In genomic region chr5:78360674-78361225, GRCh38 we compare ENCODE assay signal across 8 cellular contexts. TPM values are rescaled to one million over a fixed set of nuclear protein-coding genes. Genes with fewer than 3 reads are reported as not detected.
DNase-seq lines count a peak whose midpoint lies in the region; ATAC-seq and TF ChIP-seq lines count a peak whose summit lies in the region.

No MANE protein-coding gene starts in this region.

- DNase-seq in NCI-H774 (lab: John Stamatoyannopoulos, UW) (peak; percentile 45), germinal center (ENCODE audit: low spot score) (peak; percentile 77), ovary (peak; percentile 35 to 68 (median 63)), transverse colon (peak; percentile 66), pons (ENCODE audit: low spot score) (no peak)
- peak; percentile 89 for DNase-seq in activated effector memory CD4-positive, alpha-beta T cell treated with anti-CD3 and anti-CD28 coated beads, Interleukin-2, amount 50 U/mL, for 16 hours

- intact Hi-C loops in ovary (cut with DNase I) (loop anchor here in 3 of 4 donors (5.0 kb wide), 2 partner anchors 63 to 68 kb away; partner anchors contain the start of gene AP3B1 (in 2 of the 3)), transverse colon (cut with DNase I; ENCODE audit: low total_unique reads) (loop anchor here (2.0 kb wide), 1 partner anchor 66 kb away; the partner anchor contains the start of gene AP3B1)

- peak overlapping the region; percentile 70 to 78 for H3K27ac ChIP-seq in ovary
- peak overlapping the region; percentile 89 to 98 (median 92) for H3K27ac ChIP-seq in transverse colon

- H3K4me3 ChIP-seq in ovary (peak overlapping the region; percentile 99), transverse colon (peak overlapping the region; percentile 84 to 96 (median 88))

- no peaks in the 10 kb centered on the region for H3K36me3 ChIP-seq in ovary
- no peaks in the 10 kb centered on the region for H3K36me3 ChIP-seq in transverse colon

- no peaks in the 10 kb centered on the region for H3K27me3 ChIP-seq in ovary
- H3K27me3 ChIP-seq in transverse colon, result no peaks in the 10 kb centered on the region

- H3K9me3 ChIP-seq in ovary (no peaks in the 10 kb centered on the region), transverse colon (no peaks in the 10 kb centered on the region)

- ATAC-seq in GM18517 (IDR thresholded peaks at IDR 0.05; ENCODE audit: unreplicated experiment) (peak; percentile 32), HG02885 (IDR thresholded peaks at IDR 0.05; ENCODE audit: poor library complexity, unreplicated experiment) (peak; percentile 43)

- WGBS in ovary, 3 donors, result 0% methylated on average over 22 to 50 of the region's 50 CpGs
- 0% methylated on average over 49 of the region's 50 CpGs; no CpG with 5 or more reads in 1 of the 2 donors for WGBS in transverse colon (ENCODE audit: low coverage in 1 of 2), 2 donors

- in situ Hi-C loops in transverse colon (cut with MboI; ENCODE audit: low pct_ligation_motif_present in 1 of 4, low pct_unique_long_range_greater_than_20kb in 1 of 4, low sequenced_read_pairs in 3 of 4), result no loop called here

- H3K4me1 ChIP-seq in ovary (ENCODE audit: insufficient read depth), result peaks cover 5% of the 10 kb centered on the region
- H3K4me1 ChIP-seq in transverse colon, result peaks cover 8 to 30% (median 11%) of the 10 kb centered on the region in 4 donors

- TF ChIP-seq EP300 in ovary (IDR thresholded peaks at IDR 0.05) (no peak), transverse colon (IDR thresholded peaks at IDR 0.05; ENCODE audit: low read depth) (no peak)

- TF ChIP-seq CTCF in ovary (IDR thresholded peaks at IDR 0.05) (no peak), transverse colon (IDR thresholded peaks at IDR 0.05) (no peak)

- no peak for TF ChIP-seq POLR2A in ovary (IDR thresholded peaks at IDR 0.05)
- TF ChIP-seq POLR2A in transverse colon (IDR thresholded peaks at IDR 0.05), result peak; percentile 62

RNA-seq across cellular contexts. Expression of gene SCAMP1, which starts 0.3 kb away (rescaled TPM):
- total RNA-seq in ovary (10 to 100 TPM; 26.9 to 38.8 (median 35.7) TPM), transverse colon (10 to 100 TPM; 10.5 to 24.7 (median 21.8) TPM)
- polyA plus RNA-seq in ovary, result 10 to 100 TPM; 13.6 to 27.1 TPM
